Comparison of ENCODE assay signal across 8 cellular contexts in the genomic region with DNA sequence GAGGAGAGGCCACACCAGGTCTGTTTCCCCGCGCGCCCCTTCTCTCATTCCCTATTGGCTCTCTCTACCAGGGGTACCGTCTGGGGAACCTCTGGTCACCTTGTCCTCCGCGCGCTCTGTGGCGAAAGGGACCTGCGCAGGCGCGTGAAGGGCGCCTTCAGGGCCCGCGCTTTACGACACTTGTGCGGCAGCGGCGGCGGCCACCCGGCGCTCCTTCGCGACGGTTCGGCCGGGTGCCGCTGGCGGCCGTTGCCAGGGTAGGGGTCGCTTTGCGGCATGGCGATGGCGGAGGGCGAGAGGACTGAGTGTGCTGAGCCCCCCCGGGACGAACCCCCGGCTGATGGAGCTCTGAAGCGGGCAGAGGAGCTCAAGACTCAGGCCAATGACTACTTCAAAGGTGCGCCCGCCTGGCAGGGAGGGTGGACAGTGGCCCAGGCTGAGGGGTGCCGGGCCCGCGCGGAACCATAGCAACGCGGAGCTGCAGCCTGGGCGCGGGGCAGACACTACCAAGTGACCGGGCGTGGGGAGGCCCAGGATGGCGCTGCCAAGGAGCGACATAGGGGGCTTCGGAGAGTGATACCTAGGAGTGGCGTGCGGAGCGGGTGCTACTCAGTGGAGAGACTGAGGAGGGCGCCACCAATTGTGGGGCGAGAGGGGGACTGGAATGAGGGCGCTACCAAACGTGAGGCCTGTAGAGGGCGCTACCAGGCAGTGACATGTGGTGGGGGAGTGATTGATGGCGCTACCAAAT. TPM values are rescaled to one million over a fixed set of nuclear protein-coding genes. Genes with fewer than 3 reads are reported as not detected.
DNase-seq lines count a peak whose midpoint lies in the region; ATAC-seq and TF ChIP-seq lines count a peak whose summit lies in the region.

A gene with protein sequence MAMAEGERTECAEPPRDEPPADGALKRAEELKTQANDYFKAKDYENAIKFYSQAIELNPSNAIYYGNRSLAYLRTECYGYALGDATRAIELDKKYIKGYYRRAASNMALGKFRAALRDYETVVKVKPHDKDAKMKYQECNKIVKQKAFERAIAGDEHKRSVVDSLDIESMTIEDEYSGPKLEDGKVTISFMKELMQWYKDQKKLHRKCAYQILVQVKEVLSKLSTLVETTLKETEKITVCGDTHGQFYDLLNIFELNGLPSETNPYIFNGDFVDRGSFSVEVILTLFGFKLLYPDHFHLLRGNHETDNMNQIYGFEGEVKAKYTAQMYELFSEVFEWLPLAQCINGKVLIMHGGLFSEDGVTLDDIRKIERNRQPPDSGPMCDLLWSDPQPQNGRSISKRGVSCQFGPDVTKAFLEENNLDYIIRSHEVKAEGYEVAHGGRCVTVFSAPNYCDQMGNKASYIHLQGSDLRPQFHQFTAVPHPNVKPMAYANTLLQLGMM (plus strand): TSS at position 267 of the 751 bp plus-strand sequence. CDS start 10 bp downstream, at position 277.

- H3K27ac ChIP-seq in adipose tissue (ENCODE audit: low read depth, low read length): no peak within 1 kb of the TSS
- peak within 1 kb of the TSS; percentile 52 to 96 (median 90) for H3K27ac ChIP-seq in heart left ventricle

- H3K4me1 Mint-ChIP-seq in T-cell (peaks cover 50 to 63% (median 55%) of the 10 kb centered on the region in 3 donors), type B pancreatic cell (ENCODE audit: unreplicated experiment) (peaks cover 31% of the 10 kb centered on the region)

- H3K9me3 ChIP-seq in heart left ventricle: no peaks in the 10 kb centered on the region

- WGBS in adipose tissue, 3 donors: 0 to 1% (median 0%) methylated on average over 54 to 62 of the region's 62 CpGs
- WGBS in heart left ventricle, 4 donors: 0 to 1% (median 0%) methylated on average over 32 to 62 of the region's 62 CpGs

- CTCF ChIA-PET in T-cell (lab: Charles Lee): interaction anchor here (0.6 to 0.7 kb wide), 3 partner anchors 8 to 196 kb away, joined by 3 to 5 read pairs (median 5); no protein-coding TSS in a partner anchor

- H3K4me1 ChIP-seq in heart left ventricle: peaks cover 7 to 56% (median 46%) of the 10 kb centered on the region in 12 donors

- H3K9me3 Mint-ChIP-seq in T-cell: no peaks in the 10 kb centered on the region
- no peaks in the 10 kb centered on the region for H3K9me3 Mint-ChIP-seq in type B pancreatic cell

- POLR2A ChIA-PET in T-cell (lab: Charles Lee): interaction anchor here in 1 of 2 donors (0.7 kb wide), 1 partner anchor 229 kb away, joined by 6 read pairs; no protein-coding TSS in a partner anchor

- peak; percentile 79 for TF ChIP-seq POLR2A in GM10847 (IDR thresholded peaks at IDR 0.05; ENCODE audit: extremely low read depth, insufficient read length)
- peak in 1 of 2 donors; percentile 86 for TF ChIP-seq POLR2A in heart left ventricle (IDR thresholded peaks at IDR 0.05)

- H3K36me3 Mint-ChIP-seq in T-cell (no peaks in the 10 kb centered on the region), type B pancreatic cell (peaks cover 3% of the 10 kb centered on the region)

- H3K4me3 Mint-ChIP-seq in T-cell: peak within 1 kb of the TSS; percentile 90 to 92 (median 90)
- H3K4me3 Mint-ChIP-seq in type B pancreatic cell: peak within 1 kb of the TSS; percentile 97

- peaks cover 0 to 6% (median 4%) of the 10 kb centered on the region in 9 donors for H3K36me3 ChIP-seq in heart left ventricle

- H3K4me3 ChIP-seq in heart left ventricle: peak within 1 kb of the TSS; percentile 70 to 100 (median 96)

- no peaks in the 10 kb centered on the region for H3K27me3 ChIP-seq in heart left ventricle

- TF ChIP-seq CTCF in heart left ventricle (IDR thresholded peaks at IDR 0.05) (peak; percentile 29 to 78 (median 58)), type B pancreatic cell (conservative IDR thresholded peaks at IDR 0.05) (peak; percentile 82)

- DNase-seq in NCI-H1436 (lab: John Stamatoyannopoulos, UW): peak; percentile 92
- peak; percentile 61 to 88 (median 77) for DNase-seq in T-cell
- DNase-seq in heart left ventricle: peak; percentile 92 to 97 (median 96)
- DNase-seq in posterior cingulate gyrus: peak; percentile 83 to 97 (median 86)
- DNase-seq in type B pancreatic cell (ENCODE audit: extremely low spot score, unreplicated experiment): peak; percentile 95

- no peaks in the 10 kb centered on the region for H3K27me3 Mint-ChIP-seq in T-cell
- H3K27me3 Mint-ChIP-seq in type B pancreatic cell: no peaks in the 10 kb centered on the region

- H3K27ac Mint-ChIP-seq in T-cell: peak within 1 kb of the TSS; percentile 81 to 88
- peak within 1 kb of the TSS; percentile 90 for H3K27ac Mint-ChIP-seq in type B pancreatic cell

- intact Hi-C loops in heart left ventricle (cut with DNase I) (loop anchor here in 6 of 10 donors (2.0 to 5.0 kb wide), 4 partner anchors 40 to 65 kb away; no protein-coding TSS in a partner anchor), posterior cingulate gyrus (cut with DNase I) (loop anchor here (5.0 kb wide), 1 partner anchor 65 kb away; no protein-coding TSS in a partner anchor)

- peak; percentile 55 for ATAC-seq in HG02678 (IDR thresholded peaks at IDR 0.05; ENCODE audit: unreplicated experiment)
- ATAC-seq in T-cell (replicated peaks in 1 of 4): peak; percentile 77 to 82 (median 80)
- ATAC-seq in heart left ventricle: peak; percentile 48 to 83 (median 81)

RNA-seq across cellular contexts. Expression of the gene that starts here (rescaled TPM):
- total RNA-seq in T-cell (10 to 100 TPM; 40.3 to 59.7 (median 42.8) TPM), heart left ventricle (100 to 1,000 TPM in 1 of 9 donors, 10 to 100 TPM in 8; 69.9 to 115 (median 77.1) TPM), type B pancreatic cell (ENCODE audit: low replicate concordance) (68.3 and 99.5 TPM in 2 replicates)
- polyA plus RNA-seq in adipose tissue (10 to 100 TPM; 22.2 to 38.3 (median 28.1) TPM), heart left ventricle (100 to 1,000 TPM in 1 of 2 donors, 10 to 100 TPM in 1; 64.9 to 107 TPM)
